In genomic region chr1:232184561-232185530, GRCh38 we compare ENCODE assay signal across 19 cellular contexts.
"Had no signal": no experiment of that assay in that cellular context is flagged by ENCODE, and none has a peak within 500 bp of the region (broad histone marks: within the 10 kb centered on the region; RNA-seq: fewer than 3 reads in every experiment).

No MANE protein-coding gene starts in this region.

- H3K27me3 Mint-ChIP-seq: activated CD4-positive, alpha-beta T cell treated with anti-CD3 and anti-CD28 coated beads, Interleukin-2, amount 10 ng/mL, durations not matched to agents 7 days and 5 days had no signal

- H3K36me3 Mint-ChIP-seq: natural killer cell treated with Interleukin-12 subunit alpha and Interleukin-12 subunit beta and Interleukin-15 and Interleukin-18, amount 100 ng/mL, for 72 hours had no signal

- DNase-seq: activated CD4-positive, alpha-beta T cell treated with anti-CD3 and anti-CD28 coated beads, Interleukin-2, amount 10 ng/mL, durations not matched to agents 7 days and 5 days; activated CD8-positive, alpha-beta memory T cell treated with anti-CD3 and anti-CD28 coated beads for 24 hours; activated CD8-positive, alpha-beta memory T cell treated with anti-CD3 and anti-CD28 coated beads, Interleukin-2, amount 50 U/mL, for 48 hours; activated effector memory CD4-positive, alpha-beta T cell treated with Interleukin-2 at 50 U/mL for 16 hours; activated naive CD4-positive, alpha-beta T cell treated with anti-CD3 and anti-CD28 coated beads, Interleukin-2, amount 50 U/mL, for 16 hours; activated T-cell treated with anti-CD3 and anti-CD28 coated beads, Interleukin-2, amount 50 U/mL, for 48 hours; brain microvascular endothelial cell; central memory CD4-positive, alpha-beta T cell; left cardiac atrium; stimulated activated CD4-positive, alpha-beta T cell treated with anti-CD3 and anti-CD28 coated beads, Interleukin-4, amount 100 ng/mL, for 1 hour; stomach; T-helper 1 cell; T1000; testis; upper lobe of right lung had no signal

- H3K9me3 Mint-ChIP-seq: activated CD4-positive, alpha-beta T cell treated with anti-CD3 and anti-CD28 coated beads, Interleukin-2, amount 10 ng/mL, durations not matched to agents 7 days and 5 days; natural killer cell treated with Interleukin-12 subunit alpha and Interleukin-12 subunit beta and Interleukin-15 and Interleukin-18, amount 100 ng/mL, for 72 hours had no signal

- H3K36me3 ChIP-seq: brain microvascular endothelial cell, right atrium auricular region, stomach, upper lobe of right lung had no signal

- H3K27ac ChIP-seq: brain microvascular endothelial cell, right atrium auricular region, stomach, testis, upper lobe of right lung had no signal

- H3K9me3 ChIP-seq: right atrium auricular region, stomach, testis, upper lobe of right lung had no signal

- H3K4me3 ChIP-seq: right atrium auricular region, smooth muscle cell, stomach, testis, upper lobe of right lung had no signal

- H3K27me3 ChIP-seq: brain microvascular endothelial cell, right atrium auricular region, stomach, testis, upper lobe of right lung had no signal

- H3K4me1 Mint-ChIP-seq: activated CD4-positive, alpha-beta T cell treated with anti-CD3 and anti-CD28 coated beads, Interleukin-2, amount 10 ng/mL, durations not matched to agents 7 days and 5 days had no signal

- H3K4me2 ChIP-seq: smooth muscle cell had no signal

- H3K4me1 ChIP-seq: testis, upper lobe of right lung had no signal

- H3K4me3 Mint-ChIP-seq: activated CD4-positive, alpha-beta T cell treated with anti-CD3 and anti-CD28 coated beads, Interleukin-2, amount 10 ng/mL, durations not matched to agents 7 days and 5 days; natural killer cell treated with Interleukin-12 subunit alpha and Interleukin-12 subunit beta and Interleukin-15 and Interleukin-18, amount 100 ng/mL, for 72 hours had no signal

- H3K27ac Mint-ChIP-seq: activated CD4-positive, alpha-beta T cell treated with anti-CD3 and anti-CD28 coated beads, Interleukin-2, amount 10 ng/mL, durations not matched to agents 7 days and 5 days; natural killer cell treated with Interleukin-12 subunit alpha and Interleukin-12 subunit beta and Interleukin-15 and Interleukin-18, amount 100 ng/mL, for 72 hours; progenitor cell of endocrine pancreas had no signal
